Comparison of ENCODE assay signal across 1 cellular context in genomic region chr10:110609592-110609991, GRCh38.
TF ChIP-seq lines count a peak whose summit lies in the region.

No MANE protein-coding gene starts in this region.

TF ChIP-seq in SK-N-SH treated with all-trans-retinoic acid at 6 μM for 48 hours, 23 proteins besides CTCF, POLR2A, EP300 and RAD21 (continued from another document):
- no peak for TF ChIP-seq CSRNP3 (CRISPR knock-in tag; IDR thresholded peaks at IDR 0.05)
- no peak for TF ChIP-seq ISL1 (CRISPR knock-in tag; IDR thresholded peaks at IDR 0.05)
- TF ChIP-seq POU6F1 (CRISPR knock-in tag; IDR thresholded peaks at IDR 0.05; ENCODE audit: borderline replicate concordance, low read depth): no peak
- TF ChIP-seq ZNF70 (CRISPR knock-in tag; IDR thresholded peaks at IDR 0.05): no peak
- TF ChIP-seq ZFP3 (CRISPR knock-in tag; IDR thresholded peaks at IDR 0.05): no peak
